In genomic region chr17:63898899-63899798, GRCh38 we compare ENCODE assay signal across 6 cellular contexts.
DNase-seq lines count a peak whose midpoint lies in the region; TF ChIP-seq lines count a peak whose summit lies in the region.
"Not testable (repeated sequence)": the region's sequence is repeated elsewhere in the genome, so short reads cannot be mapped to it uniquely, and the experiment has no call there.

No MANE protein-coding gene starts in this region.

- DNase-seq in AG09309 (ENCODE audit: low read depth), result not testable (repeated sequence)
- DNase-seq in LoVo (ENCODE audit: low spot score) (peak; percentile 13), SW480 (ENCODE audit: low spot score) (peak; percentile 54)
- peak; percentile 46 to 62 for DNase-seq in activated T-cell treated with anti-CD3 and anti-CD28 coated beads, Interleukin-2, amount 50 U/mL, for 48 hours
- DNase-seq in central memory CD4-positive, alpha-beta T cell, result peak; percentile 33
- peak; percentile 12 to 50 for DNase-seq in stimulated activated CD4-positive, alpha-beta T cell treated with anti-CD3 and anti-CD28 coated beads, Interleukin-15, amount 100 ng/mL, for 48 hours (ENCODE audit: low read depth in 2 of 2)

- not testable (repeated sequence) for H3K4me3 ChIP-seq in AG09309 (ENCODE audit: control insufficient read depth, low read depth, low read length)

- TF ChIP-seq CTCF in AG09309 (IDR thresholded peaks at IDR 0.05; ENCODE audit: control insufficient read depth, insufficient read depth, low read depth, low read length, missing control alignments), result peak; percentile 3
